ENCODE assay signal across 17 cellular contexts in the genomic region with DNA sequence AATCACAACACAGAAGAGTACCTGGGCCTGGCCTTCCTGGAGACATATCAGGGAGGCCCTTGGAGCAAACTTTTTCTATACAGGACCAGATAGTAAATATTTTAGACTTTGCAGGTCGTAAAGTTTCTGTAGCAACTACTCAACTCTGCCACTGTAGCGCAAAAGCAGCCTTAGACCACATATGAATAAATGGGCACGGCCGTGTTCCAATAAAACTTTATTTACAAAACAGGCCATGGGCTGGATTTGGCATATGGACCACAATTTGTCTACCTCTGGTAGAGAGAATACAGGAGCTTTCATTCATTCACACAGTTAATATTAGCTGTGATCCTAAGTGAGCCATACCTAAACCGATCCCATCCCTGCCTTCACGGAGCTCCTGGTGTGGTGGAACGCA.
DNase-seq lines count a peak whose midpoint lies in the region; ATAC-seq, FAIRE-seq and TF ChIP-seq lines count a peak whose summit lies in the region.
"Had no signal": no experiment of that assay in that cellular context is flagged by ENCODE, and none has a peak within 500 bp of the region (broad histone marks: within the 10 kb centered on the region; RNA-seq: fewer than 3 reads in every experiment).

No MANE protein-coding gene starts in this region.

- H3K4me2 ChIP-seq in DOHH2 (ENCODE audit: low read length), result 0 out of 2 replicates have a peak overlapping the region, but pooled peaks have one; percentile 75
- peak overlapping the region; percentile 81 for H3K4me2 ChIP-seq in OCI-LY3 (ENCODE audit: low read length)
- no peak overlapping the region for H3K4me2 ChIP-seq in K562 (ENCODE audit: insufficient read depth, low read length)
- H3K4me2 ChIP-seq: PC-9 had no signal

- peaks cover 42% of the 10 kb centered on the region for H3K4me1 ChIP-seq in DOHH2 (ENCODE audit: control insufficient read depth, low read length)
- peaks cover 55% of the 10 kb centered on the region for H3K4me1 ChIP-seq in OCI-LY3 (ENCODE audit: low read length)
- no peaks in the 10 kb centered on the region for H3K4me1 ChIP-seq in K562 (replicated peaks in 1 of 2; ENCODE audit: control insufficient read depth in 2 of 2, insufficient read depth in 2 of 2, low read length in 2 of 2)

- no peak for FAIRE-seq in K562 (lab: Jason Lieb, UNC)

- H3K9me3 ChIP-seq in DOHH2 (ENCODE audit: control insufficient read depth, insufficient read depth, low read length) (no peaks in the 10 kb centered on the region), OCI-LY3 (ENCODE audit: insufficient read depth, low read length) (no peaks in the 10 kb centered on the region), K562 (replicated peaks; ENCODE audit: control insufficient read depth, insufficient read depth, low read depth, low read length) (no peaks in the 10 kb centered on the region)

- CTCF ChIA-PET in K562 (lab: Yijun Ruan, JAX; ENCODE audit: low intra/inter-chr PET ratio), result interaction anchor here (0.6 kb wide), 1 partner anchor 1312 kb away, joined by 3 read pairs; no protein-coding TSS in a partner anchor

- no peaks in the 10 kb centered on the region for H4K20me1 ChIP-seq in DOHH2 (ENCODE audit: control insufficient read depth, insufficient read depth, low read depth, low read length)
- no peaks in the 10 kb centered on the region for H4K20me1 ChIP-seq in OCI-LY3 (ENCODE audit: insufficient read depth, low read length)
- no peaks in the 10 kb centered on the region for H4K20me1 ChIP-seq in K562 (replicated peaks; ENCODE audit: control insufficient read depth, insufficient read depth, low read length)

- H3K27ac ChIP-seq in DOHH2 (ENCODE audit: low read depth, low read length), result no peak overlapping the region
- H3K27ac ChIP-seq in OCI-LY3 (ENCODE audit: low read length), result peak overlapping the region; percentile 92
- H3K27ac ChIP-seq in K562 (ENCODE audit: extremely low read depth, low read depth, low read length), result no peak overlapping the region
- H3K27ac ChIP-seq: GM23248, PC-9 had no signal

- H2AFZ ChIP-seq in OCI-LY3 (ENCODE audit: low read depth, low read length), result no peak overlapping the region
- no peak overlapping the region; the same call in 1 of the 2 replicates for H2AFZ ChIP-seq in K562 (ENCODE audit: low read depth, low read length)
- H2AFZ ChIP-seq: GM23248, PC-9 had no signal

- POLR2A ChIA-PET in K562 (lab: Yijun Ruan, JAX), result interaction anchor here (0.6 kb wide), 1 partner anchor 57 kb away, joined by 3 read pairs; no protein-coding TSS in a partner anchor

- peak in 1 of 2 experiments; percentile 22; a peak in 1 of 4 replicates for TF ChIP-seq RAD21 in K562 (CRISPR knock-in tag; conservative IDR thresholded peaks at IDR 0.05 in 1 of 2, IDR thresholded peaks at IDR 0.05 in 1 of 2)

- H3K36me3 ChIP-seq in DOHH2 (ENCODE audit: control insufficient read depth, low read length), result no peaks in the 10 kb centered on the region
- H3K36me3 ChIP-seq in OCI-LY3 (replicated peaks; ENCODE audit: low read depth, low read length), result no peaks in the 10 kb centered on the region
- no peaks in the 10 kb centered on the region for H3K36me3 ChIP-seq in K562 (ENCODE audit: control insufficient read depth, insufficient read depth, low read length)

- no peak for TF ChIP-seq CTCF in DOHH2 (IDR thresholded peaks at IDR 0.05; ENCODE audit: low read depth, low read length, poor library complexity, severe bottlenecking)
- TF ChIP-seq CTCF in OCI-LY3 (IDR thresholded peaks at IDR 0.05; ENCODE audit: low read depth, low read length), result peak; percentile 46
- TF ChIP-seq CTCF in K562 (IDR thresholded peaks at IDR 0.05 in 2 of 3, conservative IDR thresholded peaks at IDR 0.05 in 1 of 3; ENCODE audit: insufficient read depth in 2 of 3, low read depth in 1 of 3, low read length in 3 of 3), result no peak

- H3K4me3 ChIP-seq in DOHH2 (ENCODE audit: low read length), result no peak overlapping the region
- H3K4me3 ChIP-seq in OCI-LY3 (ENCODE audit: low read length), result peak overlapping the region; percentile 70
- no peak overlapping the region for H3K4me3 ChIP-seq in K562
- H3K4me3 ChIP-seq: GM23248, PC-9 had no signal

- no peak for ATAC-seq in K562

- intact Hi-C loops in K562 (cut with micrococcal nuclease), result loop anchor here (5.0 to 10.0 kb wide), 5 partner anchors 98 to 829 kb away; partner anchors contain the start of genes CAB39 and SP140L

- H3F3A ChIP-seq in DOHH2 (ENCODE audit: control insufficient read depth, insufficient read depth), result no peaks in the 10 kb centered on the region

- no peaks in the 10 kb centered on the region for H3K9me2 ChIP-seq in DOHH2 (replicated peaks; ENCODE audit: control insufficient read depth, low read length)

- no peak for TF ChIP-seq EP300 in K562 (IDR thresholded peaks at IDR 0.05; ENCODE audit: low read length)

- no peak for TF ChIP-seq POLR2A in K562 (conservative IDR thresholded peaks at IDR 0.05)

- H3K9me1 ChIP-seq in K562 (ENCODE audit: control insufficient read depth, insufficient read depth, low read length), result no peaks in the 10 kb centered on the region

- H3K27me3 ChIP-seq in DOHH2 (ENCODE audit: control insufficient read depth, low read length), result no peaks in the 10 kb centered on the region
- no peaks in the 10 kb centered on the region for H3K27me3 ChIP-seq in OCI-LY3 (ENCODE audit: low read depth, low read length)
- H3K27me3 ChIP-seq in K562 (ENCODE audit: control insufficient read depth in 2 of 2, insufficient read depth in 2 of 2, low read length in 2 of 2), result no peaks in the 10 kb centered on the region

- DNase-seq in AG20443 (ENCODE audit: low spot score), result peak; percentile 2
- no peak for DNase-seq in K562 (ENCODE audit: extremely low read depth in 1 of 4, low spot score in 3 of 4)
- DNase-seq in T-helper 1 cell, result no peak
- no peak for DNase-seq in stimulated activated CD4-positive, alpha-beta T cell treated with anti-CD3 and anti-CD28 coated beads, Interleukin-4, amount 100 ng/mL, for 1 hour
- DNase-seq in stimulated activated naive CD4-positive, alpha-beta T cell (lab: John Stamatoyannopoulos, UW), result no peak
- DNase-seq: AML-193, DMS 273 treated with DMSO at 0.1 percent for 48 hours, GDM1, GM23248, HCEC 1CT, KBM-7, NCI-H1694 treated with DMSO at 0.1 percent for 48 hours, NCI-H510A, NCI-H774, PC-9 had no signal

- 84% methylated on average over 7 of the region's 7 CpGs for WGBS in K562 (ENCODE audit: insufficient coverage, low coverage, missing lambda C conversion rate)

- H3K9ac ChIP-seq in OCI-LY3 (ENCODE audit: low read length), result peak overlapping the region; percentile 68
- H3K9ac ChIP-seq in K562 (ENCODE audit: insufficient read depth in 1 of 2, low read depth in 2 of 2, low read length in 2 of 2), result no peak overlapping the region
- H3K9ac ChIP-seq: GM23248 had no signal

- H3K79me2 ChIP-seq in DOHH2 (ENCODE audit: control insufficient read depth, low read length) (no peaks in the 10 kb centered on the region), OCI-LY3 (ENCODE audit: low read length) (peaks cover 12% of the 10 kb centered on the region), K562 (ENCODE audit: control insufficient read depth, insufficient read depth, low read length) (no peaks in the 10 kb centered on the region)

- in situ Hi-C loops in K562 (cut with MboI), result loop anchor here (5.0 kb wide), 1 partner anchor 607 kb away; no protein-coding TSS in a partner anchor

- no TSS peak for BruUV-seq in K562 (replicated peaks; lab: Mats Ljungman, UMichigan)

TF ChIP-seq in K562, 482 proteins besides CTCF, POLR2A, EP300 and RAD21 (continues in another document):
- TF ChIP-seq CTBP1 (IDR thresholded peaks at IDR 0.05; ENCODE audit: borderline replicate concordance), result no peak
